In genomic region chr2:241668354-241668753, GRCh38 we compare ENCODE assay signal across 19 cellular contexts.
"Had no signal": no experiment of that assay in that cellular context is flagged by ENCODE, and none has a peak within 500 bp of the region (broad histone marks: within the 10 kb centered on the region; RNA-seq: fewer than 3 reads in every experiment).

No MANE protein-coding gene starts in this region.

- ATAC-seq: left lobe of liver; mucosa of descending colon; naive thymus-derived CD8-positive, alpha-beta T cell; stimulated activated naive CD8-positive, alpha-beta T cell treated with anti-CD3 and anti-CD28 coated beads, Interleukin-15, Interleukin-2, amounts not matched to agents 100 U/mL and 50 U/mL, for 24 hours had no signal

- H3K36me3 ChIP-seq: uterus had no signal

- H3K9me3 ChIP-seq: mucosa of descending colon, right atrium auricular region, suprapubic skin, thyroid gland, upper lobe of left lung, uterus had no signal

- H3K27ac ChIP-seq: hepatocyte, right atrium auricular region, suprapubic skin, thyroid gland, upper lobe of left lung, uterus had no signal

- H3K4me2 ChIP-seq: hepatocyte, smooth muscle cell had no signal

- DNase-seq: cortex of kidney; dorsolateral prefrontal cortex; effector CD8-positive, alpha-beta T cell; foreskin melanocyte; head of caudate nucleus; kidney glomerular epithelial cell; mammary epithelial cell; naive thymus-derived CD8-positive, alpha-beta T cell; stimulated activated CD4-positive, alpha-beta T cell treated with anti-CD3 and anti-CD28 coated beads, Interleukin-2, amount 100 ng/mL, for 48 hours; stimulated activated naive CD8-positive, alpha-beta T cell treated with anti-CD3 and anti-CD28 coated beads, Interleukin-15, Interleukin-2, amounts not matched to agents 100 U/mL and 50 U/mL, for 24 hours; thyroid gland; uterus had no signal

- H2AFZ ChIP-seq: hepatocyte had no signal

- H3K27me3 ChIP-seq: dorsolateral prefrontal cortex, hepatocyte, right atrium auricular region, suprapubic skin, thyroid gland, upper lobe of left lung, uterus had no signal

- H3K4me3 ChIP-seq: dorsolateral prefrontal cortex, hepatocyte, mucosa of descending colon, right atrium auricular region, smooth muscle cell, suprapubic skin, thyroid gland, upper lobe of left lung, uterus had no signal

- H3K4me1 ChIP-seq: right atrium auricular region, thyroid gland, upper lobe of left lung, uterus had no signal
